Comparison of ENCODE assay signal across 26 cellular contexts in the genomic region with DNA sequence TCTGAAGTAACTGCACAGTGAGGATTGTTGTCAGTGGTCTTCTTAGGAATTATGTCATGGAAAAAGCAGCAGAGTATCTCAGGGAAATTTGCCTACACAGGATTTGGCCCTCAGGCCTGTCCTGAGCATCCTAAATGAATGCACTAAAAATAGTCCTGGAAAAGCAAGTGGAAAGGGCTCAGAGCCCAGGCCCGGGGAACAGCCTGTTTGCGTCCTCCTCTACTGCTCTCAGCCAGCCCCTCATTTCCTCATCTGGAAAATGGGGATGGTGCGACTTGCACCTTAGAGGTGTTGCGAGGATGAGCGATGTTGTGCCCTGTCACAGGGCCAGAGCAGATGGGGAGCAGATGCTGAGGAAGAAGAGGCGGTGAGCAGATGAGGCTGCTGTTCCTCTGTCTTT. TPM values are rescaled to one million over a fixed set of nuclear protein-coding genes. Genes with fewer than 3 reads are reported as not detected.
DNase-seq lines count a peak whose midpoint lies in the region; FAIRE-seq and TF ChIP-seq lines count a peak whose summit lies in the region.
"Had no signal": no experiment of that assay in that cellular context is flagged by ENCODE, and none has a peak within 500 bp of the region (broad histone marks: within the 10 kb centered on the region; RNA-seq: fewer than 3 reads in every experiment).

No MANE protein-coding gene starts in this region.

- H3K9me3 Mint-ChIP-seq in chondrocyte (ENCODE audit: low read depth), result no peaks in the 10 kb centered on the region
- H3K9me3 Mint-ChIP-seq in activated naive CD4-positive, alpha-beta T cell treated with anti-CD3 and anti-CD28 coated beads for 36 hours, result no peaks in the 10 kb centered on the region
- H3K9me3 Mint-ChIP-seq: immature natural killer cell, neural progenitor cell had no signal

- H3K4me1 Mint-ChIP-seq in chondrocyte (ENCODE audit: low read depth), result peaks cover 70% of the 10 kb centered on the region
- H3K4me1 Mint-ChIP-seq in activated naive CD4-positive, alpha-beta T cell treated with anti-CD3 and anti-CD28 coated beads for 36 hours (ENCODE audit: low read depth), result peaks cover 26% of the 10 kb centered on the region

- POLR2A ChIA-PET in SK-N-SH (lab: Yijun Ruan, JAX), result no interaction called here

- H3K27me3 Mint-ChIP-seq in chondrocyte (ENCODE audit: low read depth), result no peaks in the 10 kb centered on the region
- H3K27me3 Mint-ChIP-seq in activated naive CD4-positive, alpha-beta T cell treated with anti-CD3 and anti-CD28 coated beads for 36 hours (ENCODE audit: low read depth), result no peaks in the 10 kb centered on the region

- H3K9ac ChIP-seq in BLaER1 treated with 17β-estradiol and CSF1 and Interleukin-3, amounts not matched to agents 10 nM and 100 nM, result peak overlapping the region in 8 of 11 experiments; percentile 3 to 47 (median 16); a peak in 10 of 22 replicates
- H3K9ac ChIP-seq in skeletal muscle tissue (ENCODE audit: low read depth in 1 of 3, low read length in 3 of 3) (peak overlapping the region in 2 of 3 donors; percentile 4 to 7), SK-N-SH (no peak overlapping the region)
- H3K9ac ChIP-seq: neural progenitor cell had no signal

- H3K36me3 Mint-ChIP-seq in chondrocyte (ENCODE audit: low read depth), result peaks cover 42% of the 10 kb centered on the region
- H3K36me3 Mint-ChIP-seq in activated naive CD4-positive, alpha-beta T cell treated with anti-CD3 and anti-CD28 coated beads for 36 hours (ENCODE audit: low read depth), result peaks cover 20% of the 10 kb centered on the region

- CTCF ChIA-PET in activated naive CD4-positive, alpha-beta T cell treated with anti-CD3 and anti-CD28 coated beads for 36 hours (lab: Charles Lee), result no interaction called here
- CTCF ChIA-PET in SK-N-SH (lab: Yijun Ruan, JAX), result interaction anchor here (1.9 kb wide), 1 partner anchor 439 kb away, joined by 4 read pairs; no protein-coding TSS in a partner anchor

- H2AFZ ChIP-seq in SK-N-SH (ENCODE audit: low read depth), result no peak overlapping the region
- H2AFZ ChIP-seq: hepatocyte, neural progenitor cell had no signal

- 0 out of 20 replicates have a peak overlapping the region, but pooled peaks of 1 of the 10 experiments have one; percentile 12 for H3K4me3 ChIP-seq in BLaER1 treated with 17β-estradiol and CSF1 and Interleukin-3, amounts not matched to agents 10 nM and 100 nM
- no peak overlapping the region for H3K4me3 ChIP-seq in right atrium auricular region
- no peak overlapping the region for H3K4me3 ChIP-seq in skeletal muscle tissue (ENCODE audit: low read length in 3 of 3)
- H3K4me3 ChIP-seq in SK-N-SH (ENCODE audit: low read depth in 2 of 2, low read length in 1 of 2), result no peak overlapping the region
- H3K4me3 ChIP-seq: hepatocyte, left lung, neural progenitor cell, prostate gland, SK-N-MC had no signal

- H3K4me3 Mint-ChIP-seq in chondrocyte (ENCODE audit: unreplicated experiment), result no peak overlapping the region
- H3K4me3 Mint-ChIP-seq in activated naive CD4-positive, alpha-beta T cell treated with anti-CD3 and anti-CD28 coated beads for 36 hours, result no peak overlapping the region
- H3K4me3 Mint-ChIP-seq: immature natural killer cell, neural progenitor cell had no signal

- H3K4me2 ChIP-seq in BLaER1 treated with 17β-estradiol and CSF1 and Interleukin-3, amounts not matched to agents 10 nM and 100 nM, result peak overlapping the region; percentile 11 to 76 (median 67); a peak in 19 of 22 replicates
- H3K4me2 ChIP-seq in SK-N-SH, result no peak overlapping the region
- H3K4me2 ChIP-seq: hepatocyte, neural progenitor cell had no signal

- peaks cover 51 to 95% (median 90%) of the 10 kb centered on the region in 10 experiments for H3K4me1 ChIP-seq in BLaER1 treated with 17β-estradiol and CSF1 and Interleukin-3, amounts not matched to agents 10 nM and 100 nM
- H3K4me1 ChIP-seq in right atrium auricular region, result peaks cover 0 to 74% of the 10 kb centered on the region in 2 donors
- peaks cover 45 to 52% (median 48%) of the 10 kb centered on the region in 3 donors for H3K4me1 ChIP-seq in skeletal muscle tissue (ENCODE audit: control insufficient read depth in 3 of 3, insufficient read depth in 3 of 3, low read length in 3 of 3)
- peaks cover 16 to 19% of the 10 kb centered on the region in 2 experiments for H3K4me1 ChIP-seq in SK-N-SH (ENCODE audit: control insufficient read depth in 1 of 2, insufficient read depth in 2 of 2, low read depth in 1 of 2, low read length in 1 of 2)
- H3K4me1 ChIP-seq: neural progenitor cell, prostate gland had no signal

- TF ChIP-seq RAD21 in SK-N-SH (IDR thresholded peaks at IDR 0.05; ENCODE audit: low read length), result no peak

- no peak for FAIRE-seq in GM19239 (lab: Jason Lieb, UNC)
- FAIRE-seq: endothelial cell of umbilical vein, RCC 7860 had no signal

- TF ChIP-seq EP300 in SK-N-SH (IDR thresholded peaks at IDR 0.05; ENCODE audit: borderline replicate concordance in 1 of 2, low read depth in 1 of 2, low read length in 1 of 2), result no peak

- H3K9me3 ChIP-seq in BLaER1 treated with 17β-estradiol and CSF1 and Interleukin-3, amounts not matched to agents 10 nM and 100 nM (replicated peaks in 1 of 11), result no peaks in the 10 kb centered on the region
- H3K9me3 ChIP-seq in right atrium auricular region (no peaks in the 10 kb centered on the region), skeletal muscle tissue (ENCODE audit: control insufficient read depth in 3 of 3, low read length in 3 of 3) (no peaks in the 10 kb centered on the region), SK-N-SH (no peaks in the 10 kb centered on the region)
- H3K9me3 ChIP-seq: left lung, prostate gland had no signal

- no peak for TF ChIP-seq CTCF in chondrocyte (IDR thresholded peaks at IDR 0.05)
- TF ChIP-seq CTCF in right atrium auricular region (IDR thresholded peaks at IDR 0.05), result no peak
- TF ChIP-seq CTCF in GM13977 (IDR thresholded peaks at IDR 0.05; ENCODE audit: extremely low read depth, insufficient read depth, missing control alignments), result no peak
- no peak for TF ChIP-seq CTCF in SK-N-SH (IDR thresholded peaks at IDR 0.05)

- H3K27me3 ChIP-seq in BLaER1 treated with 17β-estradiol and CSF1 and Interleukin-3, amounts not matched to agents 10 nM and 100 nM, result 0 out of 22 replicates have a peak, but pooled peaks cover 0 to 3% (median 0%) of the 10 kb centered on the region in 11 experiments
- no peaks in the 10 kb centered on the region for H3K27me3 ChIP-seq in right atrium auricular region
- no peaks in the 10 kb centered on the region for H3K27me3 ChIP-seq in skeletal muscle tissue (ENCODE audit: control insufficient read depth in 3 of 3, insufficient read depth in 3 of 3, low read length in 3 of 3)
- H3K27me3 ChIP-seq in SK-N-SH (ENCODE audit: insufficient read depth), result no peaks in the 10 kb centered on the region
- H3K27me3 ChIP-seq: hepatocyte, left lung, neural progenitor cell had no signal

- peak overlapping the region in 3 of 11 experiments; percentile 12 to 43 (median 14); a peak in 4 of 22 replicates for H3K27ac ChIP-seq in BLaER1 treated with 17β-estradiol and CSF1 and Interleukin-3, amounts not matched to agents 10 nM and 100 nM
- H3K27ac ChIP-seq in right atrium auricular region, result peak overlapping the region; percentile 86 to 95
- peak overlapping the region; percentile 6 for H3K27ac ChIP-seq in skeletal muscle tissue (ENCODE audit: low read depth, low read length)
- no peak overlapping the region for H3K27ac ChIP-seq in SK-N-SH (ENCODE audit: low read depth in 2 of 2, low read length in 1 of 2)
- H3K27ac ChIP-seq: C4-2B, hepatocyte, neural progenitor cell, prostate gland, SK-N-MC had no signal

- H3F3A ChIP-seq in SK-N-SH (replicated peaks; ENCODE audit: insufficient read depth), result no peaks in the 10 kb centered on the region

- no peaks in the 10 kb centered on the region for H3K9me2 ChIP-seq in SK-N-SH

- in situ Hi-C loops in GM13977 (cut with MboI; ENCODE audit: low pct_unique_long_range_greater_than_20kb, low sequenced_read_pairs, unreplicated experiment), result loop anchor here (25.0 kb wide), 1 partner anchor 424 kb away; no protein-coding TSS in a partner anchor

- H3K27ac Mint-ChIP-seq in chondrocyte (ENCODE audit: unreplicated experiment), result peak overlapping the region; percentile 55
- H3K27ac Mint-ChIP-seq in activated naive CD4-positive, alpha-beta T cell treated with anti-CD3 and anti-CD28 coated beads for 36 hours, result no peak overlapping the region
- H3K27ac Mint-ChIP-seq: neural progenitor cell had no signal

- peaks cover 22 to 95% (median 69%) of the 10 kb centered on the region in 11 experiments; a peak in 21 of 22 replicates for H4K20me1 ChIP-seq in BLaER1 treated with 17β-estradiol and CSF1 and Interleukin-3, amounts not matched to agents 10 nM and 100 nM
- H4K20me1 ChIP-seq in SK-N-SH (ENCODE audit: insufficient read depth), result no peaks in the 10 kb centered on the region

- peaks cover 65 to 93% (median 86%) of the 10 kb centered on the region in 11 experiments for H3K36me3 ChIP-seq in BLaER1 treated with 17β-estradiol and CSF1 and Interleukin-3, amounts not matched to agents 10 nM and 100 nM
- H3K36me3 ChIP-seq in right atrium auricular region (peaks cover 30% of the 10 kb centered on the region), skeletal muscle tissue (ENCODE audit: control insufficient read depth in 3 of 3, insufficient read depth in 3 of 3, low read length in 3 of 3) (peaks cover 24 to 41% (median 37%) of the 10 kb centered on the region in 3 donors), SK-N-SH (replicated peaks in 1 of 2; ENCODE audit: control insufficient read depth in 1 of 2, insufficient read depth in 2 of 2, low read length in 1 of 2) (peaks cover 47 to 59% of the 10 kb centered on the region in 2 experiments)
- H3K36me3 ChIP-seq: neural progenitor cell, prostate gland had no signal

- no peak for DNase-seq in chondrocyte (ENCODE audit: low spot score)
- no peak for DNase-seq in right atrium auricular region (ENCODE audit: low spot score)
- DNase-seq in GM13977 (ENCODE audit: low spot score), result no peak
- DNase-seq in activated naive CD4-positive, alpha-beta T cell treated with anti-CD3 and anti-CD28 coated beads for 36 hours, result no peak
- no peak for DNase-seq in GM19239 (ENCODE audit: insufficient read length, low spot score)
- DNase-seq in SK-N-SH, result no peak
- DNase-seq: activated CD4-positive, alpha-beta T cell treated with anti-CD3 and anti-CD28 coated beads, Interleukin-2, amount 50 U/mL, for 4 hours; activated effector memory CD4-positive, alpha-beta T cell treated with anti-CD3 and anti-CD28 coated beads, Interleukin-2, amount 50 U/mL, for 16 hours; dermis blood vessel endothelial cell; immature natural killer cell; IMR-90; left lung; NCI-H2081 treated with DMSO at 0.1 percent for 48 hours; NCI-H446; stimulated activated CD4-positive, alpha-beta T cell treated with anti-CD3 and anti-CD28 coated beads, Interleukin-4, amount 100 ng/mL, for 1 hour; stimulated activated naive CD4-positive, alpha-beta T cell treated with Interleukin-2 at 50 U/mL for 16 hours; trophoblast cell had no signal

- 95% methylated on average over 6 of the region's 6 CpGs for WGBS in SK-N-SH (ENCODE audit: low lambda C conversion rate)

- intact Hi-C loops in activated naive CD4-positive, alpha-beta T cell treated with anti-CD3 and anti-CD28 coated beads for 36 hours (cut with micrococcal nuclease), result no loop called here

- no peaks in the 10 kb centered on the region for H3K79me2 ChIP-seq in SK-N-SH (ENCODE audit: insufficient read depth)
- H3K79me2 ChIP-seq: hepatocyte had no signal

RNA-seq across cellular contexts. Expression of gene LYSMD4, which starts 21.6 kb away (rescaled TPM):
- total RNA-seq in chondrocyte (13.1 to 17.1 TPM (median 13.2 TPM) in 3 replicates), right atrium auricular region (10 to 100 TPM; 12.5 to 12.9 TPM), skeletal muscle tissue (11.0 TPM)
- 1 to 10 TPM; 4.9 TPM for total RNA-seq in activated naive CD4-positive, alpha-beta T cell treated with anti-CD3 and anti-CD28 coated beads for 36 hours
- 5.1 and 6.1 TPM in 2 replicates for polyA plus RNA-seq in SK-N-SH (2012; rRNA removed)
- polyA plus RNA-seq in SK-N-SH (2012; cell fraction: cytosol; rRNA removed), result 3.2 and 4.7 TPM in 2 replicates
- 14.2 and 18.0 TPM in 2 replicates for polyA plus RNA-seq in SK-N-SH (2012; cell fraction: nucleus; rRNA removed)

Comparison
In these comparisons a context has a peak if more than half of its experiments do, and no peak if none do; other contexts are left out.
1. H3K27ac ChIP-seq: peak in right atrium auricular region (2 of 2) and skeletal muscle tissue (single experiment); none in SK-N-SH (0 of 2).